ENCODE assay signal across 8 cellular contexts in genomic region chr9:6757132-6757987, GRCh38. TPM values are rescaled to one million over a fixed set of nuclear protein-coding genes. Genes with fewer than 3 reads are reported as not detected.
A peak's percentile ranks its signal among the peaks of the same experiment; 100 is the strongest.
DNase-seq lines count a peak whose midpoint lies in the region; TF ChIP-seq lines count a peak whose summit lies in the region.

TSS of gene KDM4C (plus strand) at chr9:6757973. CDS start at chr9:6792989, 35,016 bp downstream.

- H3K18ac ChIP-seq in mesendoderm (ENCODE audit: low read length) = peak within 1 kb of the TSS; percentile 88

- WGBS in mesendoderm (ENCODE audit: extremely low coverage, insufficient coverage, low lambda C conversion rate) = no CpG with 5 or more reads among the region's 67 CpGs

- no peak within 1 kb of the TSS for H2AK5ac ChIP-seq in mesendoderm (ENCODE audit: low read length)

- H3K23ac ChIP-seq in mesendoderm (ENCODE audit: low read length) = peak within 1 kb of the TSS; percentile 45

- DNase-seq in COLO668 (lab: John Stamatoyannopoulos, UW; ENCODE audit: unreplicated experiment) (peak; percentile 98), GM20000 (ENCODE audit: low spot score) (peak; percentile 84), HS-5 (ENCODE audit: low read depth) (peak; percentile 93), NOMO-1 (lab: John Stamatoyannopoulos, UW; ENCODE audit: unreplicated experiment in 2 of 2) (peak; percentile 67 to 74), mesendoderm (peak; percentile 98)
- peak; percentile 76 for DNase-seq in activated CD8-positive, alpha-beta memory T cell treated with anti-CD3 and anti-CD28 coated beads, Interleukin-2, amount 50 U/mL, for 1 hour (ENCODE audit: extremely low read depth)
- peak; percentile 90 for DNase-seq in stimulated activated CD8-positive, alpha-beta memory T cell treated with anti-CD3 and anti-CD28 coated beads, Interleukin-12 subunit alpha, Interleukin-12 subunit beta, amount 100 ng/mL, for 4 hours (ENCODE audit: low read depth)

- no peaks in the 10 kb centered on the region for H3K79me1 ChIP-seq in mesendoderm (ENCODE audit: low read length)

- H4K8ac ChIP-seq in mesendoderm (ENCODE audit: low read depth, low read length) = no peak within 1 kb of the TSS

- TF ChIP-seq CTCF in GM20000 (IDR thresholded peaks at IDR 0.05; ENCODE audit: extremely low read depth, missing control alignments) = no peak

- H3K9ac ChIP-seq in endocrine pancreas (ENCODE audit: control insufficient read depth, insufficient read depth, low read length) (peak within 1 kb of the TSS; percentile 87), mesendoderm (ENCODE audit: low read length) (peak within 1 kb of the TSS; percentile 87)

- peak within 1 kb of the TSS; percentile 35 for H2BK5ac ChIP-seq in mesendoderm (ENCODE audit: low read length)

- no peaks in the 10 kb centered on the region for H3K4me1 ChIP-seq in endocrine pancreas (ENCODE audit: control insufficient read depth, insufficient read depth, low read length)
- no peaks in the 10 kb centered on the region for H3K4me1 ChIP-seq in mesendoderm (ENCODE audit: control insufficient read depth, low read depth, low read length)

- H3K4me2 ChIP-seq in mesendoderm (ENCODE audit: low read length) = peak within 1 kb of the TSS; percentile 93

- H3K4me3 ChIP-seq in endocrine pancreas (ENCODE audit: control insufficient read depth, insufficient read depth, low read length) = peak within 1 kb of the TSS; percentile 93
- H3K4me3 ChIP-seq in mesendoderm (ENCODE audit: low read length) = peak within 1 kb of the TSS; percentile 82

- H3K27ac ChIP-seq in mesendoderm (ENCODE audit: low read depth, low read length) = peak within 1 kb of the TSS; percentile 52

- H3K4ac ChIP-seq in mesendoderm (ENCODE audit: low read depth, low read length) = no peak within 1 kb of the TSS

- H4K5ac ChIP-seq in mesendoderm (ENCODE audit: low read length) = no peak within 1 kb of the TSS

- peak within 1 kb of the TSS; percentile 6 for H2BK120ac ChIP-seq in mesendoderm (ENCODE audit: low read depth, low read length)

- peak within 1 kb of the TSS; percentile 93 for H3K56ac ChIP-seq in mesendoderm (ENCODE audit: low read length)

- peak within 1 kb of the TSS; percentile 94 for H2BK15ac ChIP-seq in mesendoderm (replicated peaks; ENCODE audit: low read depth)

- H3K27me3 ChIP-seq in endocrine pancreas (ENCODE audit: control insufficient read depth, insufficient read depth, low read length) (no peaks in the 10 kb centered on the region), mesendoderm (ENCODE audit: insufficient read depth, low read length, poor library complexity) (no peaks in the 10 kb centered on the region)

- H3K79me2 ChIP-seq in mesendoderm (ENCODE audit: control insufficient read depth, insufficient read depth, low read length) = peaks cover 6% of the 10 kb centered on the region

- H3K36me3 ChIP-seq in endocrine pancreas (ENCODE audit: control insufficient read depth, insufficient read depth, low read length) = no peaks in the 10 kb centered on the region
- H3K36me3 ChIP-seq in mesendoderm (ENCODE audit: control insufficient read depth, insufficient read depth, low read length) = no peaks in the 10 kb centered on the region

- H3K9me3 ChIP-seq in endocrine pancreas (ENCODE audit: control insufficient read depth, low read length) = no peaks in the 10 kb centered on the region

RNA-seq across cellular contexts. Expression of gene KDM4C, which starts in this region (rescaled TPM):
- polyA plus RNA-seq in mesendoderm (2013, experiment 1 of 2) = 6.4 TPM
- polyA plus RNA-seq in mesendoderm (2013, experiment 2 of 2) = 6.7 TPM

Comparison
In these comparisons a context has a peak if more than half of its experiments do, and no peak if none do; other contexts are left out.
1. Peak in every context shown above with its lines: DNase-seq, H3K4me3 ChIP-seq and H3K27ac ChIP-seq.